ENCODE assay signal across 8 cellular contexts in genomic region chr19:49767380-49767779, GRCh38. TPM values are rescaled to one million over a fixed set of nuclear protein-coding genes. Genes with fewer than 3 reads are reported as not detected.
DNase-seq lines count a peak whose midpoint lies in the region; ATAC-seq and TF ChIP-seq lines count a peak whose summit lies in the region.

No MANE protein-coding gene starts in this region.

- H3K27me3 ChIP-seq in body of pancreas (no peaks in the 10 kb centered on the region), aorta (ENCODE audit: control insufficient read depth in 1 of 2, insufficient read depth in 2 of 2, low read length in 1 of 2) (no peaks in the 10 kb centered on the region)

- H3K36me3 Mint-ChIP-seq in stimulated activated naive CD8-positive, alpha-beta T cell treated with anti-CD3 and anti-CD28 coated beads, Interleukin-15, Interleukin-2, amounts not matched to agents 100 ng/mL and 50 ng/mL, for 24 hours (ENCODE audit: low read depth) = peaks cover 13% of the 10 kb centered on the region

- H3K4me1 Mint-ChIP-seq in stimulated activated naive CD8-positive, alpha-beta T cell treated with anti-CD3 and anti-CD28 coated beads, Interleukin-15, Interleukin-2, amounts not matched to agents 100 ng/mL and 50 ng/mL, for 24 hours (ENCODE audit: low read depth) = peaks cover 38% of the 10 kb centered on the region

- DNase-seq in stimulated activated naive CD8-positive, alpha-beta T cell treated with anti-CD3 and anti-CD28 coated beads, Interleukin-15, Interleukin-2, amounts not matched to agents 100 U/mL and 50 U/mL, for 24 hours = no peak
- DNase-seq in body of pancreas = no peak
- peak; percentile 14 to 17 for DNase-seq in lung microvascular endothelial cell (ENCODE audit: low read depth in 2 of 2)
- no peak for DNase-seq in aorta
- no peak for DNase-seq in NAMALWA (ENCODE audit: low spot score)

- peak overlapping the region; percentile 94 to 95 for H3K4me3 ChIP-seq in body of pancreas
- peak overlapping the region; percentile 95 to 98 for H3K4me3 ChIP-seq in aorta (ENCODE audit: low read length in 2 of 2)

- TF ChIP-seq POLR2A in body of pancreas (IDR thresholded peaks at IDR 0.05) = no peak

- WGBS in body of pancreas, 2 donors = 0 to 1% methylated on average over 9 of the region's 9 CpGs
- WGBS in aorta, 2 donors = 0 to 1% methylated on average over 9 of the region's 9 CpGs

- H3K9me3 ChIP-seq in body of pancreas (no peaks in the 10 kb centered on the region), aorta (ENCODE audit: control insufficient read depth, low read length) (no peaks in the 10 kb centered on the region)

- H3K4me1 ChIP-seq in body of pancreas (peaks cover 24% of the 10 kb centered on the region), aorta (ENCODE audit: control insufficient read depth in 1 of 2, insufficient read depth in 2 of 2, low read length in 2 of 2) (peaks cover 0 to 4% of the 10 kb centered on the region in 2 donors)

- peak overlapping the region in 3 of 4 donors; percentile 63 to 84 (median 67) for H3K27ac ChIP-seq in body of pancreas
- H3K27ac ChIP-seq in aorta (ENCODE audit: low read depth in 1 of 2, low read length in 2 of 2) = no peak overlapping the region

- H3K4me3 Mint-ChIP-seq in stimulated activated naive CD8-positive, alpha-beta T cell treated with anti-CD3 and anti-CD28 coated beads, Interleukin-15, Interleukin-2, amounts not matched to agents 100 ng/mL and 50 ng/mL, for 24 hours = peak overlapping the region; percentile 94

- no peak for TF ChIP-seq CTCF in body of pancreas (IDR thresholded peaks at IDR 0.05)

- no peaks in the 10 kb centered on the region for H3K9me3 Mint-ChIP-seq in stimulated activated naive CD8-positive, alpha-beta T cell treated with anti-CD3 and anti-CD28 coated beads, Interleukin-15, Interleukin-2, amounts not matched to agents 100 ng/mL and 50 ng/mL, for 24 hours

- ATAC-seq in stimulated activated naive CD8-positive, alpha-beta T cell treated with anti-CD3 and anti-CD28 coated beads, Interleukin-15, Interleukin-2, amounts not matched to agents 100 U/mL and 50 U/mL, for 24 hours = no peak
- ATAC-seq in body of pancreas (no peak), aorta (ENCODE audit: low FRiP score) (no peak), HG02938 (IDR thresholded peaks at IDR 0.05; ENCODE audit: unreplicated experiment) (no peak), GM19328 (IDR thresholded peaks at IDR 0.05; ENCODE audit: unreplicated experiment) (no peak)

- intact Hi-C loops in body of pancreas (cut with DNase I) (no loop called here), aorta (cut with DNase I) (loop anchor here (5.0 to 10.0 kb wide), 4 partner anchors 40 to 243 kb away; partner anchors contain the start of genes PNKP (in 2 of the 2) and RCN3 (in 1 of the 2))

- H3K36me3 ChIP-seq in body of pancreas (replicated peaks in 1 of 2; ENCODE audit: insufficient read depth in 1 of 2, low read depth in 2 of 2) (no peaks in the 10 kb centered on the region), aorta (ENCODE audit: control insufficient read depth in 1 of 2, insufficient read depth in 2 of 2, low read length in 1 of 2) (no peaks in the 10 kb centered on the region)

- no peaks in the 10 kb centered on the region for H3K27me3 Mint-ChIP-seq in stimulated activated naive CD8-positive, alpha-beta T cell treated with anti-CD3 and anti-CD28 coated beads, Interleukin-15, Interleukin-2, amounts not matched to agents 100 ng/mL and 50 ng/mL, for 24 hours

- H3K27ac Mint-ChIP-seq in stimulated activated naive CD8-positive, alpha-beta T cell treated with anti-CD3 and anti-CD28 coated beads, Interleukin-15, Interleukin-2, amounts not matched to agents 100 ng/mL and 50 ng/mL, for 24 hours = peak overlapping the region; percentile 86

RNA-seq across cellular contexts. Expression of gene AP2A1, which starts 0.6 kb away (rescaled TPM):
- total RNA-seq in body of pancreas = 10 to 100 TPM; 43.5 to 45.9 TPM
- 37.1 and 41.6 TPM in 2 replicates for total RNA-seq in lung microvascular endothelial cell
- 10 to 100 TPM; 71.3 to 77.5 TPM for total RNA-seq in aorta
- 10 to 100 TPM; 19.9 to 63.1 TPM for polyA plus RNA-seq in aorta

RNA-seq across cellular contexts. Expression of gene TSKS, which starts 4.3 kb away (rescaled TPM):
- total RNA-seq in body of pancreas = under 1 TPM in 1 of 2 donors, not detected in 1; 0.52 TPM
- total RNA-seq in lung microvascular endothelial cell = under 0.01 TPM in 2 replicates
- 1 to 10 TPM in 1 of 2 donors, under 1 TPM in 1; 0.42 to 2.6 TPM for total RNA-seq in aorta
- under 1 TPM in 1 of 2 donors, not detected in 1; 0.38 TPM for polyA plus RNA-seq in aorta

RNA-seq across cellular contexts. Expression of gene FUZ, which starts 45.7 kb away (rescaled TPM):
- total RNA-seq in body of pancreas (10 to 100 TPM in 1 of 2 donors, 1 to 10 TPM in 1; 8.9 to 24.1 TPM), lung microvascular endothelial cell (11.6 and 14.3 TPM in 2 replicates), aorta (10 to 100 TPM in 1 of 2 donors, 1 to 10 TPM in 1; 9.3 to 18.1 TPM)
- 10 to 100 TPM; 11.5 to 27.8 TPM for polyA plus RNA-seq in aorta

RNA-seq across cellular contexts. Expression of gene MED25, which starts 50.7 kb away (rescaled TPM):
- total RNA-seq in body of pancreas (10 to 100 TPM; 15.8 to 16.9 TPM), lung microvascular endothelial cell (7.6 and 9.9 TPM in 2 replicates), aorta (10 to 100 TPM; 27.2 to 40.3 TPM)
- polyA plus RNA-seq in aorta = 10 to 100 TPM; 18.3 to 52.8 TPM

Comparison
In these comparisons a context has a peak if more than half of its experiments do, and no peak if none do; other contexts are left out.
1. DNase-seq: peak in lung microvascular endothelial cell (2 of 2); none in stimulated activated naive CD8-positive, alpha-beta T cell treated with anti-CD3 and anti-CD28 coated beads, Interleukin-15, Interleukin-2, amounts not matched to agents 100 U/mL and 50 U/mL, for 24 hours (single experiment), body of pancreas (0 of 4), aorta (0 of 2) and NAMALWA (single experiment).
2. H3K27ac ChIP-seq: peak in body of pancreas (3 of 4); none in aorta (0 of 2).